Comparison of ENCODE assay signal across 14 cellular contexts in the genomic region with DNA sequence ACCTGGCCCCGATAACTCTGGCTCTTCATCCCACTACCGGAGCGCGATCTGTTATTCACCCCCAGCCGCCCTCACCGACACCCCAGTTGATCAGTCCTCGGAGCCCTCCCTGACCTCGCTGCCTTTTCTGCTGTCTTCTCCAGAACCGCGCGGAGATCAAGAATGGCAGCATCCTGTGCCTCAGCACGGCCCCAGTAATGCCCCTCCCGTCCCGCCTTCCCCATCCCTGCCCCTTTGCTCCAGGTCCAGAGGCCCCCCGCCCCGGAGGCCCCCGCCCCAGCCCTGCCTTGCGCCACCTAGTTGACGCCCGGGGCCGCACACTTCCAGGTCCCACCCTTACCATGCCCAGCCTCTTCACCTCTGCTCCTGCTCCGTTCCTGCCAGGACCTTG. TPM values are rescaled to one million over a fixed set of nuclear protein-coding genes. Genes with fewer than 3 reads are reported as not detected.
A peak's percentile ranks its signal among the peaks of the same experiment; 100 is the strongest.
DNase-seq lines count a peak whose midpoint lies in the region; ATAC-seq and TF ChIP-seq lines count a peak whose summit lies in the region.
"Had no signal": no experiment of that assay in that cellular context is flagged by ENCODE, and none has a peak within 500 bp of the region (broad histone marks: within the 10 kb centered on the region; RNA-seq: fewer than 3 reads in every experiment).

No MANE protein-coding gene starts in this region.

- H3K18ac ChIP-seq in mesenchymal stem cell (ENCODE audit: low read depth in 1 of 2, low read length in 2 of 2) = no peak overlapping the region

- H2AK5ac ChIP-seq in mesenchymal stem cell (ENCODE audit: low read length, severe bottlenecking) = no peak overlapping the region

- H2BK15ac ChIP-seq in mesenchymal stem cell (ENCODE audit: low read depth, poor library complexity, severe bottlenecking) = no peak overlapping the region

- H2BK12ac ChIP-seq in mesenchymal stem cell (ENCODE audit: low read length in 2 of 2) = no peak overlapping the region

- H3K36me3 Mint-ChIP-seq in endodermal cell (ENCODE audit: low read depth) (peaks cover 35% of the 10 kb centered on the region), nephron progenitor cell (ENCODE audit: low read depth) (peaks cover 28% of the 10 kb centered on the region)

- H3K4me3 ChIP-seq in right atrium auricular region (peak overlapping the region in 1 of 2 donors; percentile 15), endodermal cell (ENCODE audit: low read length) (no peak overlapping the region), mesenchymal stem cell (ENCODE audit: insufficient read depth in 1 of 2, low read depth in 1 of 2, low read length in 2 of 2) (no peak overlapping the region), upper lobe of right lung (peak overlapping the region; percentile 52)
- H3K4me3 ChIP-seq: gastrocnemius medialis had no signal

- 91 to 93% methylated on average over 7 to 22 of the region's 22 CpGs for WGBS in endodermal cell (ENCODE audit: insufficient coverage in 1 of 2, insufficient read length in 1 of 2), 2 experiments
- 62% methylated on average over 16 of the region's 22 CpGs for WGBS in mesenchymal stem cell

- H3K27me3 ChIP-seq in right atrium auricular region (no peaks in the 10 kb centered on the region), endodermal cell (ENCODE audit: control insufficient read depth, insufficient read depth, low read length, poor library complexity, severe bottlenecking) (no peaks in the 10 kb centered on the region), mesenchymal stem cell (ENCODE audit: control insufficient read depth in 1 of 2, insufficient read depth in 1 of 2, low read length in 2 of 2) (no peaks in the 10 kb centered on the region), upper lobe of right lung (no peaks in the 10 kb centered on the region)
- H3K27me3 ChIP-seq: gastrocnemius medialis had no signal

- ATAC-seq in Right ventricle myocardium superior (ENCODE audit: poor library complexity) (peak; percentile 19), upper lobe of right lung (peak; percentile 13), HG02973 (IDR thresholded peaks at IDR 0.05; ENCODE audit: unreplicated experiment) (no peak)

- no peak for TF ChIP-seq CTCF in right atrium auricular region (IDR thresholded peaks at IDR 0.05)
- TF ChIP-seq CTCF in endodermal cell (conservative IDR thresholded peaks at IDR 0.05) = peak; percentile 67
- TF ChIP-seq CTCF in upper lobe of right lung (IDR thresholded peaks at IDR 0.05) = no peak
- TF ChIP-seq CTCF in nephron progenitor cell (IDR thresholded peaks at IDR 0.05) = no peak

- H3K9me3 ChIP-seq in right atrium auricular region = no peaks in the 10 kb centered on the region
- no peaks in the 10 kb centered on the region for H3K9me3 ChIP-seq in endodermal cell (ENCODE audit: control insufficient read depth, low read length)
- no peaks in the 10 kb centered on the region for H3K9me3 ChIP-seq in mesenchymal stem cell (ENCODE audit: control insufficient read depth, low read length)
- no peaks in the 10 kb centered on the region for H3K9me3 ChIP-seq in upper lobe of right lung
- H3K9me3 ChIP-seq: gastrocnemius medialis had no signal

- H3K9ac ChIP-seq in endodermal cell (ENCODE audit: extremely low read depth, low read length, poor library complexity, severe bottlenecking) (no peak overlapping the region), mesenchymal stem cell (ENCODE audit: low read length) (no peak overlapping the region)

- peaks cover 27% of the 10 kb centered on the region for H3K79me1 ChIP-seq in mesenchymal stem cell (replicated peaks; ENCODE audit: low read length, poor library complexity, severe bottlenecking)

- intact Hi-C loops in Right ventricle myocardium superior (cut with DNase I) = no loop called here
- intact Hi-C loops in upper lobe of right lung (cut with DNase I) = no loop called here

- H3K14ac ChIP-seq in mesenchymal stem cell (ENCODE audit: low read length in 2 of 2) = no peak overlapping the region

- H3K27ac Mint-ChIP-seq in endodermal cell (peak overlapping the region; percentile 76), nephron progenitor cell (no peak overlapping the region)
- H3K27ac Mint-ChIP-seq: natural killer cell treated with Interleukin-12 subunit alpha and Interleukin-12 subunit beta and Interleukin-15 and Interleukin-18, amount 100 ng/mL, for 72 hours had no signal

- H2BK5ac ChIP-seq in mesenchymal stem cell (ENCODE audit: low read depth, low read length, poor library complexity, severe bottlenecking) = no peak overlapping the region

- no peak overlapping the region for H3K4me2 ChIP-seq in mesenchymal stem cell (ENCODE audit: low read length, poor library complexity, severe bottlenecking)

- H3K4me3 Mint-ChIP-seq in endodermal cell (peak overlapping the region; percentile 57), nephron progenitor cell (no peak overlapping the region)
- H3K4me3 Mint-ChIP-seq: natural killer cell treated with Interleukin-12 subunit alpha and Interleukin-12 subunit beta and Interleukin-15 and Interleukin-18, amount 100 ng/mL, for 72 hours had no signal

- no peak overlapping the region for H2AFZ ChIP-seq in mesenchymal stem cell (ENCODE audit: low read depth, low read length)

- H3K27ac ChIP-seq in right atrium auricular region = no peak overlapping the region
- no peak overlapping the region for H3K27ac ChIP-seq in endodermal cell (ENCODE audit: low read depth, low read length)
- no peak overlapping the region for H3K27ac ChIP-seq in mesenchymal stem cell (ENCODE audit: low read length, poor library complexity, severe bottlenecking)
- no peak overlapping the region for H3K27ac ChIP-seq in upper lobe of right lung
- H3K27ac ChIP-seq: gastrocnemius medialis had no signal

- H3K27me3 Mint-ChIP-seq in endodermal cell (ENCODE audit: insufficient read depth) (no peaks in the 10 kb centered on the region), nephron progenitor cell (ENCODE audit: low read depth, poor library complexity) (peaks cover 16% of the 10 kb centered on the region)
- H3K27me3 Mint-ChIP-seq: natural killer cell treated with Interleukin-12 subunit alpha and Interleukin-12 subunit beta and Interleukin-15 and Interleukin-18, amount 100 ng/mL, for 72 hours had no signal

- peaks cover 35% of the 10 kb centered on the region for H3K36me3 ChIP-seq in right atrium auricular region
- H3K36me3 ChIP-seq in endodermal cell (ENCODE audit: control insufficient read depth, insufficient read depth, low read length) = peaks cover 59% of the 10 kb centered on the region
- peaks cover 43 to 96% of the 10 kb centered on the region in 2 experiments for H3K36me3 ChIP-seq in mesenchymal stem cell (ENCODE audit: control insufficient read depth in 1 of 2, insufficient read depth in 2 of 2, low read depth in 1 of 2, low read length in 2 of 2)
- peaks cover 67% of the 10 kb centered on the region for H3K36me3 ChIP-seq in upper lobe of right lung

- no peak overlapping the region for H3K4ac ChIP-seq in mesenchymal stem cell (ENCODE audit: low read depth in 1 of 2, low read length in 2 of 2)

- peak overlapping the region; percentile 29 for H4K8ac ChIP-seq in mesenchymal stem cell (ENCODE audit: low read length)

- no peak overlapping the region for H2BK120ac ChIP-seq in mesenchymal stem cell (ENCODE audit: low read depth, low read length)

- H3K4me1 Mint-ChIP-seq in endodermal cell (peaks cover 2% of the 10 kb centered on the region), nephron progenitor cell (peaks cover 8% of the 10 kb centered on the region)

- H3K9me3 Mint-ChIP-seq in endodermal cell (no peaks in the 10 kb centered on the region), nephron progenitor cell (no peaks in the 10 kb centered on the region)
- H3K9me3 Mint-ChIP-seq: natural killer cell treated with Interleukin-12 subunit alpha and Interleukin-12 subunit beta and Interleukin-15 and Interleukin-18, amount 100 ng/mL, for 72 hours had no signal

- H3K4me1 ChIP-seq in right atrium auricular region (peaks cover 0 to 22% of the 10 kb centered on the region in 2 donors), endodermal cell (ENCODE audit: control insufficient read depth, insufficient read depth, low read length) (no peaks in the 10 kb centered on the region), mesenchymal stem cell (ENCODE audit: control insufficient read depth, insufficient read depth, low read depth, low read length) (peaks cover 19% of the 10 kb centered on the region), upper lobe of right lung (peaks cover 9% of the 10 kb centered on the region)

- DNase-seq in Right ventricle myocardium superior (no peak), right atrium auricular region (ENCODE audit: low spot score) (no peak), endodermal cell (peak; percentile 86), mesenchymal stem cell (no peak), upper lobe of right lung (peak; percentile 74), nephron progenitor cell (no peak)
- DNase-seq in activated effector memory CD4-positive, alpha-beta T cell treated with Interleukin-2 at 50 U/mL for 16 hours = no peak
- DNase-seq: central memory CD4-positive, alpha-beta T cell; NCI-H1694; stimulated activated CD4-positive, alpha-beta T cell treated with anti-CD3 and anti-CD28 coated beads, Interleukin-4, amount 100 ng/mL, for 1 hour had no signal

- H3K23ac ChIP-seq in mesenchymal stem cell (ENCODE audit: low read length in 2 of 2) = no peak overlapping the region

- no peak overlapping the region for H4K91ac ChIP-seq in mesenchymal stem cell (ENCODE audit: low read length)

RNA-seq across cellular contexts. Expression of a gene that starts 0.9 kb away (rescaled TPM):
- 0.54 TPM for total RNA-seq in Right ventricle myocardium superior
- 1 to 10 TPM in 1 of 2 donors, under 1 TPM in 1; 0.37 to 2.2 TPM for total RNA-seq in right atrium auricular region
- total RNA-seq in endodermal cell = 1 to 10 TPM; 5.6 to 6.4 TPM
- 2.5 TPM for polyA plus RNA-seq in endodermal cell (2013, experiment 1 of 2)
- 2.4 TPM for polyA plus RNA-seq in endodermal cell (2013, experiment 2 of 2)
- polyA plus RNA-seq in mesenchymal stem cell (2013, experiment 1 of 2) = 0.64 TPM
- 0.49 TPM for polyA plus RNA-seq in mesenchymal stem cell (2013, experiment 2 of 2)
- total RNA-seq in upper lobe of right lung = 17.5 TPM

RNA-seq across cellular contexts. Expression of a gene that starts 7.8 kb away (rescaled TPM):
- total RNA-seq in Right ventricle myocardium superior (34.8 TPM), right atrium auricular region (10 to 100 TPM; 53.8 to 70.3 TPM), endodermal cell (10 to 100 TPM; 71.8 to 72.8 TPM), upper lobe of right lung (68.2 TPM)
- 70.8 TPM for polyA plus RNA-seq in endodermal cell (2013, experiment 1 of 2)
- 65.3 TPM for polyA plus RNA-seq in endodermal cell (2013, experiment 2 of 2)
- polyA plus RNA-seq in mesenchymal stem cell (2013, experiment 1 of 2) = 40.9 TPM
- 39.0 TPM for polyA plus RNA-seq in mesenchymal stem cell (2013, experiment 2 of 2)

RNA-seq across cellular contexts. Expression of a gene that starts 9.9 kb away (rescaled TPM):
- total RNA-seq in Right ventricle myocardium superior = 2.3 TPM
- 1 to 10 TPM; 2.2 to 2.5 TPM for total RNA-seq in right atrium auricular region
- total RNA-seq in endodermal cell = 1 to 10 TPM in 1 of 2 donors, under 1 TPM in 1; 0.97 to 1.8 TPM
- polyA plus RNA-seq in endodermal cell (2013, experiment 1 of 2) = 1.2 TPM
- 0.50 TPM for polyA plus RNA-seq in endodermal cell (2013, experiment 2 of 2)
- polyA plus RNA-seq in mesenchymal stem cell (2013, experiment 1 of 2) = 0.01 TPM
- polyA plus RNA-seq in mesenchymal stem cell (2013, experiment 2 of 2) = not detected
- total RNA-seq in upper lobe of right lung = 17.1 TPM
- total RNA-seq: H4 had no signal

RNA-seq across cellular contexts. Expression of a gene that starts 16.0 kb away (rescaled TPM):
- total RNA-seq in Right ventricle myocardium superior = 7.7 TPM
- 1 to 10 TPM; 4.2 to 7.8 TPM for total RNA-seq in right atrium auricular region
- total RNA-seq in endodermal cell = 10 to 100 TPM; 50.2 to 63.8 TPM
- polyA plus RNA-seq in endodermal cell (2013, experiment 1 of 2) = 79.8 TPM
- 64.2 TPM for polyA plus RNA-seq in endodermal cell (2013, experiment 2 of 2)
- 11.4 TPM for polyA plus RNA-seq in mesenchymal stem cell (2013, experiment 1 of 2)
- polyA plus RNA-seq in mesenchymal stem cell (2013, experiment 2 of 2) = 11.2 TPM
- 28.4 TPM for total RNA-seq in upper lobe of right lung

RNA-seq across cellular contexts. Expression of a gene that starts 27.1 kb away (rescaled TPM):
- 11.0 TPM for total RNA-seq in Right ventricle myocardium superior
- total RNA-seq in right atrium auricular region = 10 to 100 TPM; 16.9 to 27.8 TPM
- total RNA-seq in endodermal cell = 10 to 100 TPM; 43.1 to 46.4 TPM
- 40.4 TPM for polyA plus RNA-seq in endodermal cell (2013, experiment 1 of 2)
- 36.2 TPM for polyA plus RNA-seq in endodermal cell (2013, experiment 2 of 2)
- polyA plus RNA-seq in mesenchymal stem cell (2013, experiment 1 of 2) = 43.4 TPM
- 44.0 TPM for polyA plus RNA-seq in mesenchymal stem cell (2013, experiment 2 of 2)
- total RNA-seq in upper lobe of right lung = 39.3 TPM

Comparison
In these comparisons a context has a peak if more than half of its experiments do, and no peak if none do; other contexts are left out.
1. DNase-seq: peak in endodermal cell (single experiment) and upper lobe of right lung (single experiment); none in Right ventricle myocardium superior (single experiment), right atrium auricular region (single experiment), mesenchymal stem cell (single experiment), activated effector memory CD4-positive, alpha-beta T cell treated with Interleukin-2 at 50 U/mL for 16 hours (single experiment) and nephron progenitor cell (single experiment).